ENCODE assay signal across 8 cellular contexts in the genomic region with DNA sequence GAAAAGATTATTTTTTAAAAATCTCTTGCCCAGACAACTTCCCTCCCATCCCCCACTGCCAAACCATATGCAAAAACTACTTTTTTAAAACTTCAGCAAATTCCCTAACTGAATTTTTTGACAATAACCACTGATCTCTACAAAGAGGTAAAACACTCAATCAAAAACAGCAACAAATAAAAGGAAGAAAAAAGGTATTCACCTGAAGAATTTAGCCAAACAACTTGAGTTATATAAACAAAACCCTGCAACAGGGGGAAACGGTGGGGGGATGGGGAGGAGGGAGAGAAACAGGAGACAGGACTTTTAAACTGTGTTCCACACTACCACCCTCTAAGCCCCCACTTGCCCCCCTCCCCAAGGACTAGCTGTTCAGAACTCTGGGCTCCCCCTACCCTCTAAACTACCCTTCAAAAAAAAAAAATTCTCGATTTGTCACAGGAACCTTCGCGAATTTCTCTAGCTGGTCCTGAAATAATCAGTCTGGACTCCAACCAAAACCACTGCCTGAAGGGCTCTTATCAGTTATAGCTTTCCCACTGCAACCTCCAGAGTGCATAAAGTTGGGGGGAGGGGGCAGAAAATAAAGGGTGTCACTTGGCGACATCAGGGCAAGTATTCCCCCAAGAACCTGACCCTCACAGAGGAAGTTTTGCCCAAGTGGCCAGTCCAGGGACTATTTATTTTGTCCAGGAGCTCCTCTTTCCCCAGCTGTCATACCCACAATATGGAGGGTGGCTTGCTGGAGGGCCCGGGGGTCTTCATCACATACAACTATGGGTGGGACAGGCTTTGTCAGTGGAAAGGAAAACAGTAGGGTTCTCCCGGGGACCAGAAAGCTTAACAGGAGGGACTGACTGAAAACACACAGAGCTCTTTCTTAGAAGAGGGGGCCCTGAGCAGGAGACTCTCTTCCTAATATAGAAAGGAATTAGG. TPM values are rescaled to one million over a fixed set of nuclear protein-coding genes. Genes with fewer than 3 reads are reported as not detected.
A peak's percentile ranks its signal among the peaks of the same experiment; 100 is the strongest.
DNase-seq lines count a peak whose midpoint lies in the region; TF ChIP-seq lines count a peak whose summit lies in the region.

No MANE protein-coding gene starts in this region.

- no peak overlapping the region for H3K56ac ChIP-seq in H9 (ENCODE audit: insufficient read length, low read depth, low read length)

- peaks cover 25% of the 10 kb centered on the region for H3K23me2 ChIP-seq in H9 (ENCODE audit: insufficient read length, low read depth, low read length, poor library complexity, severe bottlenecking)

- no peaks in the 10 kb centered on the region for H4K20me1 ChIP-seq in H9 (ENCODE audit: control insufficient read depth, insufficient read depth, insufficient read length)

- H3K79me2 ChIP-seq in H9 (ENCODE audit: insufficient read depth, low read length), result peaks cover 28% of the 10 kb centered on the region; the same call in 1 of the 2 replicates

- no peaks in the 10 kb centered on the region for H3K79me1 ChIP-seq in H9 (ENCODE audit: insufficient read depth, low read depth, low read length, poor library complexity, severe bottlenecking)

- H3K9ac ChIP-seq in H9 (ENCODE audit: extremely low read depth, insufficient read length, low read length), result peak overlapping the region; percentile 80
- H3K9ac ChIP-seq in skeletal muscle satellite cell (ENCODE audit: low read depth, low read length), result peak overlapping the region; percentile 90

- H3K9me3 ChIP-seq in H9 (ENCODE audit: control insufficient read depth, low read depth, low read length) (no peaks in the 10 kb centered on the region), skeletal muscle satellite cell (replicated peaks; ENCODE audit: low read length) (no peaks in the 10 kb centered on the region)

- in situ Hi-C loops in GM13976 (cut with MboI; ENCODE audit: low sequenced_read_pairs, unreplicated experiment), result no loop called here

- H3K14ac ChIP-seq in H9 (ENCODE audit: insufficient read depth, low read length), result no peak overlapping the region

- peaks cover 28% of the 10 kb centered on the region in 2 experiments for H3K4me1 Mint-ChIP-seq in H9

- H3T11ph ChIP-seq in H9 (ENCODE audit: low read length), result no peak overlapping the region

- H3K4me1 ChIP-seq in H9 (ENCODE audit: insufficient read depth, low read length), result peaks cover 4% of the 10 kb centered on the region; the same call in 1 of the 2 replicates
- H3K4me1 ChIP-seq in skeletal muscle satellite cell (ENCODE audit: control insufficient read depth, insufficient read depth, low read length), result peaks cover 39% of the 10 kb centered on the region

- H2AFZ ChIP-seq in H9 (ENCODE audit: low read length), result no peak overlapping the region

- H2BK12ac ChIP-seq in H9 (ENCODE audit: insufficient read length, low read depth, low read length), result no peak overlapping the region

- H4K5ac ChIP-seq in H9 (ENCODE audit: insufficient read length, low read depth, low read length), result no peak overlapping the region

- H2BK15ac ChIP-seq in H9 (ENCODE audit: low read depth, low read length), result no peak overlapping the region

- WGBS in H9 (ENCODE audit: extremely low coverage, insufficient read length, low lambda C conversion rate), result no CpG with 5 or more reads among the region's 7 CpGs

- H3K4ac ChIP-seq in H9 (ENCODE audit: low read depth, low read length), result no peak overlapping the region

- no peak overlapping the region for H4K8ac ChIP-seq in H9 (replicated peaks; ENCODE audit: insufficient read length, low read depth, low read length)

- H3K4me3 ChIP-seq in AG10803 (ENCODE audit: low read length), result peak overlapping the region; percentile 92
- peak overlapping the region; percentile 96 for H3K4me3 ChIP-seq in skeletal muscle satellite cell (ENCODE audit: low read length)

- H2BK5ac ChIP-seq in H9 (ENCODE audit: insufficient read length, low read length), result no peak overlapping the region

- H3K9me3 Mint-ChIP-seq in H9, result no peaks in the 10 kb centered on the region; a peak in 1 of 5 replicates

- no peaks in the 10 kb centered on the region for H3K27me3 ChIP-seq in H9 (ENCODE audit: insufficient read depth, low read length)
- H3K27me3 ChIP-seq in skeletal muscle satellite cell (ENCODE audit: control insufficient read depth, insufficient read depth, low read length), result no peaks in the 10 kb centered on the region

- H3K4me3 Mint-ChIP-seq in H9, result no peak overlapping the region

- no peak overlapping the region for H3K23ac ChIP-seq in H9 (ENCODE audit: insufficient read length, low read depth, low read length)

- H3K27ac Mint-ChIP-seq in H9, result no peak overlapping the region; a peak in 1 of 7 replicates

- H3K18ac ChIP-seq in H9 (ENCODE audit: insufficient read length, low read depth, low read length), result no peak overlapping the region

- H3K27ac ChIP-seq in H9 (ENCODE audit: insufficient read length, low read depth, low read length), result peak overlapping the region; percentile 99

- H2BK120ac ChIP-seq in H9 (ENCODE audit: low read depth, low read length, poor library complexity, severe bottlenecking), result no peak overlapping the region

- no peaks in the 10 kb centered on the region for H3K27me3 Mint-ChIP-seq in H9 (ENCODE audit: low read depth)

- H3K36me3 ChIP-seq in skeletal muscle satellite cell (ENCODE audit: insufficient read depth, low read length), result no peaks in the 10 kb centered on the region

- DNase-seq in AG10803 (ENCODE audit: low read depth) (no peak), H9 (peak; percentile 32), hepatic stellate cell (ENCODE audit: low spot score) (peak; percentile 29), GM13976 (ENCODE audit: low spot score) (no peak)
- DNase-seq in activated T-cell treated with anti-CD3 and anti-CD28 coated beads, Interleukin-2, amount 50 U/mL, for 1 hour, result peak; percentile 20
- DNase-seq in activated CD8-positive, alpha-beta memory T cell treated with anti-CD3 and anti-CD28 coated beads, Interleukin-2, amount 50 U/mL, for 48 hours, result no peak
- no peak for DNase-seq in stimulated activated CD8-positive, alpha-beta memory T cell treated with anti-CD3 and anti-CD28 coated beads, Interleukin-4, amount 100 ng/mL, for 48 hours

- no peak overlapping the region for H4K91ac ChIP-seq in H9 (ENCODE audit: insufficient read length, low read depth, low read length)

- no peak for TF ChIP-seq CTCF in AG10803 (conservative IDR thresholded peaks at IDR 0.05; ENCODE audit: low read length)
- TF ChIP-seq CTCF in H9 (conservative IDR thresholded peaks at IDR 0.05), result no peak
- TF ChIP-seq CTCF in GM13976 (IDR thresholded peaks at IDR 0.05; ENCODE audit: borderline replicate concordance, control extremely low read depth, extremely low read depth, insufficient read depth, missing control alignments), result no peak

- no peak overlapping the region for H2BK20ac ChIP-seq in H9 (ENCODE audit: low read depth, low read length, poor library complexity, severe bottlenecking)

- H3K36me3 Mint-ChIP-seq in H9 (ENCODE audit: insufficient read depth in 1 of 3, low read depth in 3 of 3), result peaks cover 4 to 8% (median 5%) of the 10 kb centered on the region in 3 experiments

- peak overlapping the region; percentile 97 for H3K4me2 ChIP-seq in H9 (ENCODE audit: insufficient read depth, insufficient read length, low read length)
- peak overlapping the region; percentile 93 for H3K4me2 ChIP-seq in skeletal muscle satellite cell (ENCODE audit: low read length)

- H2AK5ac ChIP-seq in H9 (ENCODE audit: insufficient read length, low read length), result no peak overlapping the region

RNA-seq across cellular contexts. Expression of a gene that starts 1.4 kb away (rescaled TPM):
- total RNA-seq in H9 (2021), result 67.5 and 75.1 TPM in 2 replicates
- total RNA-seq in skeletal muscle satellite cell (2012; rRNA removed), result 33.0 and 34.2 TPM in 2 replicates

Comparison
In these comparisons a context has a peak if more than half of its experiments do, and no peak if none do; other contexts are left out.
1. DNase-seq: peak in H9 (single experiment), activated T-cell treated with anti-CD3 and anti-CD28 coated beads, Interleukin-2, amount 50 U/mL, for 1 hour (single experiment) and hepatic stellate cell (single experiment); none in AG10803 (single experiment), GM13976 (single experiment), activated CD8-positive, alpha-beta memory T cell treated with anti-CD3 and anti-CD28 coated beads, Interleukin-2, amount 50 U/mL, for 48 hours (single experiment) and stimulated activated CD8-positive, alpha-beta memory T cell treated with anti-CD3 and anti-CD28 coated beads, Interleukin-4, amount 100 ng/mL, for 48 hours (single experiment).